8 cellular contexts compared by ENCODE assay signal in the genomic region with DNA sequence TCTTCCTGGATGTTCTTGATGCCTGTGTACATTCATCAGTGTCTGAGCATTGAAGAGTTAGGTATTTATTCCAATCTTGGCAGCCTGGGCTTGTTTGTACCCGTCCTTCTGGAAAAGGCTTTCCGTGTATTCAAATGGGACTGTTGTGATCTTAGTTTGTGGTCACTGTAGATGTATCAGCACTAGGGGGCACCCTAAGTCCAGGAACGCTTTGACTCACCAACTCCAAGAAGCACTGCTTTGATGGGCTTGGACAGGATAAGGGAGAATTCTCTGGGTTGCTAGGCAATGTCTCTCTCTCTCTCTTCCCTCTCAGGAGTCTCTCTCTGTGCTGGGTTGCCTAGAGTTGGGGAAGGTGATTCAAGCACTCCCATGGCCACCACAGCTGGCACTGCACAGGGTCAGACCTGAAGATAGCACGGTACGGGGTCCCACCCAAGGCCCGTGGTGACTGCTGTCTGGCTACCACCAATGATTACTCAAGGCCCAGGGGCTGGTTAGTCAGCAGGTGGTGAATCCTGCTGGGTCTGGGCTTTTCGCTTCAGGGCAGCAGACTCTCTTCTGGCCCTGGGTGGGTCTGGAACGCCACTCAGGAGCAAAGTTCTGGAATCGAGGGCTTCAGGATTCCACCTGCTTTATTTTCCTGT.
DNase-seq lines count a peak whose midpoint lies in the region; ATAC-seq, FAIRE-seq and TF ChIP-seq lines count a peak whose summit lies in the region.

No MANE protein-coding gene starts in this region.

- FAIRE-seq in pancreas (lab: Jason Lieb, UNC): no peak

- peak; percentile 36 for DNase-seq in activated CD4-positive, alpha-beta T cell treated with anti-CD3 and anti-CD28 coated beads for 48 hours
- no peak for DNase-seq in activated CD4-positive, alpha-beta T cell treated with anti-CD3 and anti-CD28 coated beads, Interleukin-2, amount 50 U/mL, for 4 hours
- DNase-seq in LHCN-M2 (ENCODE audit: low read depth) (peak; percentile 84), SW480 (ENCODE audit: low spot score) (peak; percentile 54), fibroblast of peridontal ligament (ENCODE audit: extremely low read depth) (peak; percentile 86), pancreas (peak in 1 of 6 donors; percentile 18)

- WGBS in pancreas, 2 donors: 91 to 92% methylated on average over 9 of the region's 9 CpGs

- intact Hi-C loops in pancreas (cut with DNase I): no loop called here

- H3K27ac ChIP-seq in pancreas: no peak overlapping the region

- TF ChIP-seq CTCF in pancreas (IDR thresholded peaks at IDR 0.05): peak in 1 of 4 donors; percentile 25

- ATAC-seq in pancreas: peak in 3 of 4 donors; percentile 67 to 85 (median 76)
- no peak for ATAC-seq in GM18870 (IDR thresholded peaks at IDR 0.05; ENCODE audit: unreplicated experiment)
- no peak for ATAC-seq in HG02610 (IDR thresholded peaks at IDR 0.05; ENCODE audit: unreplicated experiment)

- no peak overlapping the region for H3K4me3 ChIP-seq in pancreas

- H3K36me3 ChIP-seq in pancreas: peaks cover 0 to 12% (median 8%) of the 10 kb centered on the region in 3 donors

- no peaks in the 10 kb centered on the region for H3K4me1 ChIP-seq in pancreas

- H3K9me3 ChIP-seq in pancreas: no peaks in the 10 kb centered on the region

- no peaks in the 10 kb centered on the region for H3K27me3 ChIP-seq in pancreas

Comparison
In these comparisons a context has a peak if more than half of its experiments do, and no peak if none do; other contexts are left out.
1. DNase-seq: peak in activated CD4-positive, alpha-beta T cell treated with anti-CD3 and anti-CD28 coated beads for 48 hours (single experiment), LHCN-M2 (single experiment), SW480 (single experiment) and fibroblast of peridontal ligament (single experiment); none in activated CD4-positive, alpha-beta T cell treated with anti-CD3 and anti-CD28 coated beads, Interleukin-2, amount 50 U/mL, for 4 hours (0 of 2).
2. ATAC-seq: peak in pancreas (3 of 4); none in GM18870 (single experiment) and HG02610 (single experiment).